In genomic region chr3:14483286-14483685, GRCh38 we compare ENCODE assay signal across 18 cellular contexts. TPM values are rescaled to one million over a fixed set of nuclear protein-coding genes. Genes with fewer than 3 reads are reported as not detected.
DNase-seq lines count a peak whose midpoint lies in the region; ATAC-seq, FAIRE-seq and TF ChIP-seq lines count a peak whose summit lies in the region.
"Had no signal": no experiment of that assay in that cellular context is flagged by ENCODE, and none has a peak within 500 bp of the region (broad histone marks: within the 10 kb centered on the region; RNA-seq: fewer than 3 reads in every experiment).

No MANE protein-coding gene starts in this region.

- no peaks in the 10 kb centered on the region for H3K27me3 ChIP-seq in CD8-positive, alpha-beta memory T cell (ENCODE audit: insufficient read depth, low read length, poor library complexity, severe bottlenecking)

- ATAC-seq in activated naive CD8-positive, alpha-beta T cell treated with anti-CD3 and anti-CD28 coated beads, Interleukin-2, amount 10 ng/mL, durations not matched to agents 7 days and 5 days (ENCODE audit: low read depth): no peak
- ATAC-seq in activated naive CD8-positive, alpha-beta T cell treated with anti-CD3 and anti-CD28 coated beads, Interleukin-2, amount 50 U/mL, for 24 hours: no peak
- ATAC-seq in stimulated activated effector memory CD8-positive, alpha-beta T cell treated with anti-CD3 and anti-CD28 coated beads, Interleukin-12 subunit alpha, Interleukin-12 subunit beta, amount 100 ng/mL, for 72 hours: no peak
- ATAC-seq in GM18870 (IDR thresholded peaks at IDR 0.05; ENCODE audit: unreplicated experiment): no peak

- TF ChIP-seq CTCF in kidney (IDR thresholded peaks at IDR 0.05; ENCODE audit: borderline replicate concordance, extremely low read depth, insufficient read depth): no peak
- TF ChIP-seq CTCF in progenitor cell of endocrine pancreas (IDR thresholded peaks at IDR 0.05; ENCODE audit: unreplicated experiment): no peak

- CTCF ChIA-PET in CD8-positive, alpha-beta memory T cell (lab: Charles Lee): interaction anchor here (1.2 kb wide), 1 partner anchor 15 kb away, joined by 3 read pairs; no protein-coding TSS in a partner anchor

- no peak overlapping the region for H3K27ac ChIP-seq in CD8-positive, alpha-beta memory T cell (ENCODE audit: low read depth, low read length)
- peak overlapping the region in 1 of 2 donors; percentile 29 for H3K27ac ChIP-seq in kidney (ENCODE audit: low read depth in 2 of 2, low read length in 2 of 2)
- H3K27ac ChIP-seq: C4-2B had no signal

- H3K36me3 Mint-ChIP-seq in activated naive CD8-positive, alpha-beta T cell treated with anti-CD3 and anti-CD28 coated beads, Interleukin-2, amount 10 ng/mL, durations not matched to agents 7 days and 5 days: peaks cover 3% of the 10 kb centered on the region
- peaks cover 47% of the 10 kb centered on the region for H3K36me3 Mint-ChIP-seq in activated naive CD8-positive, alpha-beta T cell treated with anti-CD3 and anti-CD28 coated beads, Interleukin-2, amount 50 U/mL, for 24 hours (ENCODE audit: low read depth)
- H3K36me3 Mint-ChIP-seq in CD8-positive, alpha-beta memory T cell: peaks cover 9 to 98% (median 39%) of the 10 kb centered on the region in 3 donors
- peaks cover 85% of the 10 kb centered on the region for H3K36me3 Mint-ChIP-seq in stimulated activated effector memory CD8-positive, alpha-beta T cell treated with anti-CD3 and anti-CD28 coated beads, Interleukin-12 subunit alpha, Interleukin-12 subunit beta, amount 100 ng/mL, for 72 hours
- H3K36me3 Mint-ChIP-seq in progenitor cell of endocrine pancreas (ENCODE audit: insufficient read depth): peaks cover 24% of the 10 kb centered on the region

- DNase-seq in activated naive CD8-positive, alpha-beta T cell treated with anti-CD3 and anti-CD28 coated beads, Interleukin-2, amount 10 ng/mL, durations not matched to agents 7 days and 5 days: no peak
- DNase-seq in activated naive CD8-positive, alpha-beta T cell treated with anti-CD3 and anti-CD28 coated beads, Interleukin-2, amount 50 U/mL, for 24 hours: no peak
- no peak for DNase-seq in CD8-positive, alpha-beta memory T cell
- DNase-seq in kidney (peak; percentile 24), progenitor cell of endocrine pancreas (ENCODE audit: low spot score, unreplicated experiment) (no peak)
- no peak for DNase-seq in stimulated activated effector memory CD8-positive, alpha-beta T cell treated with anti-CD3 and anti-CD28 coated beads, Interleukin-12 subunit alpha, Interleukin-12 subunit beta, amount 100 ng/mL, for 72 hours (ENCODE audit: low spot score in 2 of 2)
- DNase-seq: DMS79, H9, HFFc6, Karpas-422, NCI-H1048, NCI-H1417 treated with DMSO at 0.1 percent for 48 hours, NCI-H187, NCI-H446 treated with DMSO at 0.1 percent for 48 hours, NCI-H526 treated with DMSO at 0.1 percent for 48 hours had no signal

- H3K4me3 Mint-ChIP-seq in activated naive CD8-positive, alpha-beta T cell treated with anti-CD3 and anti-CD28 coated beads, Interleukin-2, amount 10 ng/mL, durations not matched to agents 7 days and 5 days: no peak overlapping the region
- no peak overlapping the region for H3K4me3 Mint-ChIP-seq in activated naive CD8-positive, alpha-beta T cell treated with anti-CD3 and anti-CD28 coated beads, Interleukin-2, amount 50 U/mL, for 24 hours
- no peak overlapping the region for H3K4me3 Mint-ChIP-seq in CD8-positive, alpha-beta memory T cell
- H3K4me3 Mint-ChIP-seq in stimulated activated effector memory CD8-positive, alpha-beta T cell treated with anti-CD3 and anti-CD28 coated beads, Interleukin-12 subunit alpha, Interleukin-12 subunit beta, amount 100 ng/mL, for 72 hours: no peak overlapping the region
- H3K4me3 Mint-ChIP-seq in progenitor cell of endocrine pancreas (ENCODE audit: low read depth): no peak overlapping the region
- H3K4me3 Mint-ChIP-seq: H9, HFFc6 had no signal

- H3K4me3 ChIP-seq in CD8-positive, alpha-beta memory T cell (ENCODE audit: low read length): no peak overlapping the region
- no peak overlapping the region for H3K4me3 ChIP-seq in kidney (ENCODE audit: low read length in 2 of 2)

- H3K9me3 ChIP-seq in CD8-positive, alpha-beta memory T cell (ENCODE audit: low read length): no peaks in the 10 kb centered on the region
- H3K9me3 ChIP-seq in kidney (ENCODE audit: control insufficient read depth in 1 of 2, low read length in 2 of 2): no peaks in the 10 kb centered on the region

- H3K9me3 Mint-ChIP-seq in activated naive CD8-positive, alpha-beta T cell treated with anti-CD3 and anti-CD28 coated beads, Interleukin-2, amount 10 ng/mL, durations not matched to agents 7 days and 5 days: no peaks in the 10 kb centered on the region
- no peaks in the 10 kb centered on the region for H3K9me3 Mint-ChIP-seq in activated naive CD8-positive, alpha-beta T cell treated with anti-CD3 and anti-CD28 coated beads, Interleukin-2, amount 50 U/mL, for 24 hours
- no peaks in the 10 kb centered on the region for H3K9me3 Mint-ChIP-seq in CD8-positive, alpha-beta memory T cell
- H3K9me3 Mint-ChIP-seq in stimulated activated effector memory CD8-positive, alpha-beta T cell treated with anti-CD3 and anti-CD28 coated beads, Interleukin-12 subunit alpha, Interleukin-12 subunit beta, amount 100 ng/mL, for 72 hours: no peaks in the 10 kb centered on the region
- H3K9me3 Mint-ChIP-seq in progenitor cell of endocrine pancreas (ENCODE audit: low read depth): no peaks in the 10 kb centered on the region
- H3K9me3 Mint-ChIP-seq: H9, HFFc6 had no signal

- H3K4me1 ChIP-seq in CD8-positive, alpha-beta memory T cell (ENCODE audit: insufficient read depth, low read length): no peaks in the 10 kb centered on the region
- peaks cover 0 to 27% of the 10 kb centered on the region in 2 donors for H3K4me1 ChIP-seq in kidney (ENCODE audit: control insufficient read depth in 1 of 2, insufficient read depth in 1 of 2, low read depth in 1 of 2, low read length in 2 of 2)

- no peaks in the 10 kb centered on the region for H3K27me3 Mint-ChIP-seq in activated naive CD8-positive, alpha-beta T cell treated with anti-CD3 and anti-CD28 coated beads, Interleukin-2, amount 10 ng/mL, durations not matched to agents 7 days and 5 days
- no peaks in the 10 kb centered on the region for H3K27me3 Mint-ChIP-seq in activated naive CD8-positive, alpha-beta T cell treated with anti-CD3 and anti-CD28 coated beads, Interleukin-2, amount 50 U/mL, for 24 hours
- no peaks in the 10 kb centered on the region for H3K27me3 Mint-ChIP-seq in CD8-positive, alpha-beta memory T cell
- no peaks in the 10 kb centered on the region for H3K27me3 Mint-ChIP-seq in progenitor cell of endocrine pancreas

- H3K36me3 ChIP-seq in CD8-positive, alpha-beta memory T cell (ENCODE audit: insufficient read depth, low read length): peaks cover 45% of the 10 kb centered on the region
- peaks cover 9 to 29% of the 10 kb centered on the region in 2 donors for H3K36me3 ChIP-seq in kidney (ENCODE audit: control insufficient read depth in 1 of 2, insufficient read depth in 2 of 2, low read length in 2 of 2)

- intact Hi-C loops in kidney (cut with DNase I): no loop called here

- no peaks in the 10 kb centered on the region for H3K4me1 Mint-ChIP-seq in activated naive CD8-positive, alpha-beta T cell treated with anti-CD3 and anti-CD28 coated beads, Interleukin-2, amount 10 ng/mL, durations not matched to agents 7 days and 5 days
- no peaks in the 10 kb centered on the region for H3K4me1 Mint-ChIP-seq in activated naive CD8-positive, alpha-beta T cell treated with anti-CD3 and anti-CD28 coated beads, Interleukin-2, amount 50 U/mL, for 24 hours
- H3K4me1 Mint-ChIP-seq in CD8-positive, alpha-beta memory T cell: no peaks in the 10 kb centered on the region
- peaks cover 13% of the 10 kb centered on the region for H3K4me1 Mint-ChIP-seq in stimulated activated effector memory CD8-positive, alpha-beta T cell treated with anti-CD3 and anti-CD28 coated beads, Interleukin-12 subunit alpha, Interleukin-12 subunit beta, amount 100 ng/mL, for 72 hours
- H3K4me1 Mint-ChIP-seq in progenitor cell of endocrine pancreas (ENCODE audit: low read depth): peaks cover 1% of the 10 kb centered on the region

- FAIRE-seq in kidney (lab: Jason Lieb, UNC): no peak
- FAIRE-seq: A204.1 had no signal

- H3K9ac ChIP-seq in kidney (ENCODE audit: low read length in 2 of 2): no peak overlapping the region

- peak overlapping the region; percentile 36 for H3K27ac Mint-ChIP-seq in activated naive CD8-positive, alpha-beta T cell treated with anti-CD3 and anti-CD28 coated beads, Interleukin-2, amount 10 ng/mL, durations not matched to agents 7 days and 5 days
- H3K27ac Mint-ChIP-seq in activated naive CD8-positive, alpha-beta T cell treated with anti-CD3 and anti-CD28 coated beads, Interleukin-2, amount 50 U/mL, for 24 hours: no peak overlapping the region
- H3K27ac Mint-ChIP-seq in CD8-positive, alpha-beta memory T cell: peak overlapping the region in 5 of 8 donors; percentile 14 to 79 (median 65)
- H3K27ac Mint-ChIP-seq in stimulated activated effector memory CD8-positive, alpha-beta T cell treated with anti-CD3 and anti-CD28 coated beads, Interleukin-12 subunit alpha, Interleukin-12 subunit beta, amount 100 ng/mL, for 72 hours: peak overlapping the region; percentile 19
- no peak overlapping the region for H3K27ac Mint-ChIP-seq in progenitor cell of endocrine pancreas
- H3K27ac Mint-ChIP-seq: HFFc6 had no signal

- POLR2A ChIA-PET in activated naive CD8-positive, alpha-beta T cell treated with anti-CD3 and anti-CD28 coated beads, Interleukin-2, amount 10 ng/mL, durations not matched to agents 7 days and 5 days (lab: Charles Lee): no interaction called here
- POLR2A ChIA-PET in CD8-positive, alpha-beta memory T cell (lab: Charles Lee): no interaction called here

RNA-seq across cellular contexts. Expression of gene GRIP2, which starts 56.9 kb away (rescaled TPM):
- not detected for total RNA-seq in activated naive CD8-positive, alpha-beta T cell treated with anti-CD3 and anti-CD28 coated beads, Interleukin-2, amount 10 ng/mL, durations not matched to agents 7 days and 5 days
- not detected for total RNA-seq in CD8-positive, alpha-beta memory T cell
- polyA plus RNA-seq in CD8-positive, alpha-beta memory T cell: not detected
- total RNA-seq in kidney (3.0 TPM), progenitor cell of endocrine pancreas (11.2 and 11.6 TPM in 2 replicates)
- polyA plus RNA-seq in kidney (ENCODE audit: insufficient read depth, low read depth, low replicate concordance): 3.2 TPM

Comparison
In these comparisons a context has a peak if more than half of its experiments do, and no peak if none do; other contexts are left out.
1. H3K27ac Mint-ChIP-seq: peak in activated naive CD8-positive, alpha-beta T cell treated with anti-CD3 and anti-CD28 coated beads, Interleukin-2, amount 10 ng/mL, durations not matched to agents 7 days and 5 days (single experiment), CD8-positive, alpha-beta memory T cell (5 of 8) and stimulated activated effector memory CD8-positive, alpha-beta T cell treated with anti-CD3 and anti-CD28 coated beads, Interleukin-12 subunit alpha, Interleukin-12 subunit beta, amount 100 ng/mL, for 72 hours (single experiment); none in activated naive CD8-positive, alpha-beta T cell treated with anti-CD3 and anti-CD28 coated beads, Interleukin-2, amount 50 U/mL, for 24 hours (single experiment) and progenitor cell of endocrine pancreas (single experiment).